Comparison of ENCODE assay signal across 1 cellular context in genomic region chr13:26953273-26953672, GRCh38.
A peak's percentile ranks its signal among the peaks of the same experiment; 100 is the strongest.
TF ChIP-seq lines count a peak whose summit lies in the region.

No MANE protein-coding gene starts in this region.

TF ChIP-seq in HEK293, 187 proteins besides CTCF, POLR2A, EP300 and RAD21 (continued from another document):
- TF ChIP-seq ZEB2 (tag by site-specific recombination; IDR thresholded peaks at IDR 0.05) = no peak
- peak; percentile 92 for TF ChIP-seq ZNF843 (tag by site-specific recombination; IDR thresholded peaks at IDR 0.05)
- no peak for TF ChIP-seq GLI4 (tag by site-specific recombination; IDR thresholded peaks at IDR 0.05)
- TF ChIP-seq MZF1 (tag by site-specific recombination; IDR thresholded peaks at IDR 0.05; ENCODE audit: borderline replicate concordance) = no peak
- TF ChIP-seq ZNF514 (tag by site-specific recombination; IDR thresholded peaks at IDR 0.05) = no peak
- TF ChIP-seq ZNF704 (tag by site-specific recombination; IDR thresholded peaks at IDR 0.05) = no peak
- no peak for TF ChIP-seq ZNF600 (tag by site-specific recombination; IDR thresholded peaks at IDR 0.05)
- TF ChIP-seq ZSCAN18 (tag by site-specific recombination; IDR thresholded peaks at IDR 0.05) = no peak
- TF ChIP-seq KLF9 (tag by site-specific recombination; IDR thresholded peaks at IDR 0.05; ENCODE audit: low read depth) = no peak
- no peak for TF ChIP-seq MYNN (tag by site-specific recombination; IDR thresholded peaks at IDR 0.05; ENCODE audit: borderline replicate concordance)
- peak; percentile 53; the same call in 1 of the 2 replicates for TF ChIP-seq OSR2 (tag by site-specific recombination; IDR thresholded peaks at IDR 0.05)
- no peak for TF ChIP-seq BCL11B (tag by site-specific recombination; IDR thresholded peaks at IDR 0.05; ENCODE audit: low read depth)
- TF ChIP-seq ZNF18 (tag by site-specific recombination; IDR thresholded peaks at IDR 0.05) = peak; percentile 55; the same call in 1 of the 2 replicates
- no peak for TF ChIP-seq ZNF23 (tag by site-specific recombination; IDR thresholded peaks at IDR 0.05; ENCODE audit: borderline replicate concordance)
- no peak for TF ChIP-seq ZSCAN5A (tag by site-specific recombination; IDR thresholded peaks at IDR 0.05)
- TF ChIP-seq GLI2 (tag by site-specific recombination; IDR thresholded peaks at IDR 0.05; ENCODE audit: borderline replicate concordance, low read depth) = peak; percentile 20; the same call in 1 of the 2 replicates
- TF ChIP-seq ZBTB21 (tag by site-specific recombination; IDR thresholded peaks at IDR 0.05) = no peak
- TF ChIP-seq ZNF768 (tag by site-specific recombination; IDR thresholded peaks at IDR 0.05) = no peak
- TF ChIP-seq ZNF501 (tag by site-specific recombination; IDR thresholded peaks at IDR 0.05) = 0 out of 2 replicates have a peak, but pooled peaks have one; percentile 25
- TF ChIP-seq ZNF548 (tag by site-specific recombination; IDR thresholded peaks at IDR 0.05) = no peak
- peak; percentile 89 for TF ChIP-seq ZXDB (tag by site-specific recombination; IDR thresholded peaks at IDR 0.05)
- no peak for TF ChIP-seq ZNF248 (tag by site-specific recombination; IDR thresholded peaks at IDR 0.05)
- TF ChIP-seq ZFP37 (tag by site-specific recombination; IDR thresholded peaks at IDR 0.05) = no peak
- TF ChIP-seq ZNF341 (tag by site-specific recombination; IDR thresholded peaks at IDR 0.05; ENCODE audit: low read depth) = 0 out of 2 replicates have a peak, but pooled peaks have one; percentile 10
- no peak for TF ChIP-seq ZBTB17 (tag by site-specific recombination; IDR thresholded peaks at IDR 0.05)
- no peak for TF ChIP-seq GFI1B (tag by site-specific recombination; IDR thresholded peaks at IDR 0.05)
- no peak for TF ChIP-seq HOXC10 (CRISPR knock-in tag; IDR thresholded peaks at IDR 0.05)
- TF ChIP-seq ZNF791 (tag by site-specific recombination; IDR thresholded peaks at IDR 0.05) = no peak
- no peak; the same call in 1 of the 2 replicates for TF ChIP-seq GLIS1 (tag by site-specific recombination; IDR thresholded peaks at IDR 0.05)
- TF ChIP-seq ZNF596 (tag by site-specific recombination; IDR thresholded peaks at IDR 0.05) = peak; percentile 33; the same call in 1 of the 2 replicates
- TF ChIP-seq ZNF521 (tag by site-specific recombination; IDR thresholded peaks at IDR 0.05) = no peak
- no peak for TF ChIP-seq AEBP2 (tag by site-specific recombination; IDR thresholded peaks at IDR 0.05; ENCODE audit: borderline replicate concordance)
- no peak for TF ChIP-seq ZNF639 (tag by site-specific recombination; IDR thresholded peaks at IDR 0.05)
- TF ChIP-seq ZNF26 (tag by site-specific recombination; IDR thresholded peaks at IDR 0.05) = no peak
- TF ChIP-seq ZNF623 (tag by site-specific recombination; IDR thresholded peaks at IDR 0.05) = no peak
- TF ChIP-seq ZSCAN30 (tag by site-specific recombination; IDR thresholded peaks at IDR 0.05) = no peak
- peak; percentile 84 for TF ChIP-seq ZNF580 (tag by site-specific recombination; IDR thresholded peaks at IDR 0.05)
